Comparison of ENCODE assay signal across 23 cellular contexts in the genomic region with DNA sequence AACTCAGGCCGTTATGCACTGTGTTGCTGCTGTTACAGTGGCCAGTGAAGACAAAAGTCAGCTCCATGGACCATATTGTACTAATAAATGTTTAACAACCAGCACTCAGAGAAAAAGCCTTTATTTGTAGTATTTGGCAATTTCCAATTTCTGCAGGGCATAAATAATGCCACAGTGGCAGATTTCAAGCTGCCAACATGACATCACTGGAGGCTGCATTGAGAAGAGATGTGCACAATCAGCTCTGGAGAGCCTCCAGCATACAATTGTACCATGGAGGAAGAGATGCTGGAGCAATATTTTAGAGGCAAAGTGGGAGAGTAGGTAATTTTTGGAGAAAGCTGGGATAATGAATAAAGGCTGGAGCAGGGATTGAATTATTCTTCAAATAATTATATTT. TPM values are rescaled to one million over a fixed set of nuclear protein-coding genes. Genes with fewer than 3 reads are reported as not detected.
DNase-seq lines count a peak whose midpoint lies in the region; ATAC-seq and TF ChIP-seq lines count a peak whose summit lies in the region.
"Had no signal": no experiment of that assay in that cellular context is flagged by ENCODE, and none has a peak within 500 bp of the region (broad histone marks: within the 10 kb centered on the region; RNA-seq: fewer than 3 reads in every experiment).

No MANE protein-coding gene starts in this region.

- H3K27ac Mint-ChIP-seq in naive thymus-derived CD8-positive, alpha-beta T cell: no peak overlapping the region
- H3K27ac Mint-ChIP-seq: CD4-positive, alpha-beta memory T cell; HFFc6 had no signal

- no peak for TF ChIP-seq CTCF in SK-N-SH (IDR thresholded peaks at IDR 0.05)
- no peak for TF ChIP-seq CTCF in GM10266 (IDR thresholded peaks at IDR 0.05; ENCODE audit: control insufficient read depth, insufficient read depth, low read depth, missing control alignments)

- ATAC-seq in SK-N-SH treated with all-trans-retinoic acid at 6 μM for 48 hours: no peak
- ATAC-seq in naive thymus-derived CD8-positive, alpha-beta T cell: no peak
- ATAC-seq: GM12878, Right ventricle myocardium inferior had no signal

- H3K27me3 Mint-ChIP-seq in naive thymus-derived CD8-positive, alpha-beta T cell: peaks cover 31 to 46% (median 34%) of the 10 kb centered on the region in 5 donors

- peaks cover 28 to 47% of the 10 kb centered on the region in 2 experiments; a peak in 3 of 4 replicates for H3K4me1 ChIP-seq in SK-N-SH (ENCODE audit: control insufficient read depth in 1 of 2, insufficient read depth in 2 of 2, low read depth in 1 of 2, low read length in 1 of 2)
- H3K4me1 ChIP-seq in mesendoderm (ENCODE audit: control insufficient read depth, low read depth, low read length): peaks cover 6% of the 10 kb centered on the region
- H3K4me1 ChIP-seq: HAP-1, SJCRH30 had no signal

- H4K5ac ChIP-seq in mesendoderm (ENCODE audit: low read length): no peak overlapping the region

- no peak for TF ChIP-seq RAD21 in SK-N-SH (IDR thresholded peaks at IDR 0.05; ENCODE audit: low read length)

- DNase-seq in SK-N-SH (no peak), NCI-H69 (lab: John Stamatoyannopoulos, UW) (peak; percentile 5), mesendoderm (no peak), superior temporal gyrus (ENCODE audit: extremely low spot score) (peak; percentile 67), epidermal melanocyte (ENCODE audit: insufficient read length, low spot score) (no peak), GM10266 (ENCODE audit: extremely low spot score) (no peak)
- no peak for DNase-seq in naive thymus-derived CD8-positive, alpha-beta T cell
- DNase-seq: CD4-positive, alpha-beta memory T cell; COR-L47; GOT3; HFFc6; KG1; MM.1S; NCI-H2029; NCI-H446 treated with DMSO at 0.1 percent for 48 hours; NCI-H526; PC-9; SJCRH30 had no signal

- peaks cover 3 to 19% (median 9%) of the 10 kb centered on the region in 4 donors for H3K4me1 Mint-ChIP-seq in naive thymus-derived CD8-positive, alpha-beta T cell

- no peak overlapping the region for H2AK5ac ChIP-seq in mesendoderm (ENCODE audit: low read length)

- no peaks in the 10 kb centered on the region for H3K79me2 ChIP-seq in SK-N-SH (ENCODE audit: insufficient read depth)
- H3K79me2 ChIP-seq in mesendoderm (ENCODE audit: control insufficient read depth, insufficient read depth, low read length): no peaks in the 10 kb centered on the region

- H3K4ac ChIP-seq in mesendoderm (ENCODE audit: low read depth, low read length): no peak overlapping the region

- H3K4me3 Mint-ChIP-seq in naive thymus-derived CD8-positive, alpha-beta T cell: no peak overlapping the region
- H3K4me3 Mint-ChIP-seq: CD4-positive, alpha-beta memory T cell; HFFc6 had no signal

- no peak overlapping the region for H3K23ac ChIP-seq in mesendoderm (ENCODE audit: low read length)

- H2BK15ac ChIP-seq in mesendoderm (replicated peaks; ENCODE audit: low read depth): peak overlapping the region; percentile 27

- H3K27me3 ChIP-seq in SK-N-SH (ENCODE audit: insufficient read depth): no peaks in the 10 kb centered on the region
- H3K27me3 ChIP-seq in mesendoderm (ENCODE audit: insufficient read depth, low read length, poor library complexity): no peaks in the 10 kb centered on the region
- H3K27me3 ChIP-seq: SJCRH30 had no signal

- H3K9me2 ChIP-seq in SK-N-SH: no peaks in the 10 kb centered on the region

- no peaks in the 10 kb centered on the region for H4K20me1 ChIP-seq in SK-N-SH (ENCODE audit: insufficient read depth)

- H3K9me3 ChIP-seq in SK-N-SH: no peaks in the 10 kb centered on the region
- H3K9me3 ChIP-seq: HAP-1, SJCRH30 had no signal

- H3K56ac ChIP-seq in mesendoderm (ENCODE audit: low read length): no peak overlapping the region

- H3K4me2 ChIP-seq in SK-N-SH (no peak overlapping the region), mesendoderm (ENCODE audit: low read length) (no peak overlapping the region)
- H3K4me2 ChIP-seq: PC-9 had no signal

- H3K18ac ChIP-seq in mesendoderm (ENCODE audit: low read length): no peak overlapping the region

- no peaks in the 10 kb centered on the region for H3K9me3 Mint-ChIP-seq in naive thymus-derived CD8-positive, alpha-beta T cell
- H3K9me3 Mint-ChIP-seq: HFFc6 had no signal

- H3K36me3 Mint-ChIP-seq in naive thymus-derived CD8-positive, alpha-beta T cell: peaks cover 0 to 2% (median 0%) of the 10 kb centered on the region in 3 donors
- H3K36me3 Mint-ChIP-seq: CD4-positive, alpha-beta memory T cell had no signal

- WGBS in SK-N-SH (ENCODE audit: low lambda C conversion rate): 86% methylated on average over 1 of the region's 1 CpG
- no CpG with 5 or more reads among the region's 1 CpG for WGBS in mesendoderm (ENCODE audit: extremely low coverage, insufficient coverage, low lambda C conversion rate)

- POLR2A ChIA-PET in SK-N-SH (lab: Yijun Ruan, JAX): interaction anchor here (1.2 kb wide), 1 partner anchor 10 kb away, joined by 4 read pairs; the partner anchor contains the start of gene ALCAM
- POLR2A ChIA-PET in naive thymus-derived CD8-positive, alpha-beta T cell (lab: Charles Lee): no interaction called here

- no peak overlapping the region for H2BK120ac ChIP-seq in mesendoderm (ENCODE audit: low read depth, low read length)

- no peak overlapping the region for H4K8ac ChIP-seq in mesendoderm (ENCODE audit: low read depth, low read length)

- no peak; a peak in 1 of 4 replicates for TF ChIP-seq EP300 in SK-N-SH (IDR thresholded peaks at IDR 0.05; ENCODE audit: borderline replicate concordance in 1 of 2, low read depth in 1 of 2, low read length in 1 of 2)

- CTCF ChIA-PET in SK-N-SH (lab: Yijun Ruan, JAX): interaction anchor here (0.9 to 3.3 kb wide), 4 partner anchors 9 to 1573 kb away, joined by 3 to 20 read pairs (median 3); partner anchors contain the start of gene ALCAM

- no peaks in the 10 kb centered on the region for H3K36me3 ChIP-seq in SK-N-SH (replicated peaks in 1 of 2; ENCODE audit: control insufficient read depth in 1 of 2, insufficient read depth in 2 of 2, low read length in 1 of 2)
- H3K36me3 ChIP-seq in mesendoderm (ENCODE audit: control insufficient read depth, insufficient read depth, low read length): no peaks in the 10 kb centered on the region
- H3K36me3 ChIP-seq: HAP-1, SJCRH30 had no signal

- no peak overlapping the region for H2AFZ ChIP-seq in SK-N-SH (ENCODE audit: low read depth)
- H2AFZ ChIP-seq: PC-9 had no signal

- H2BK5ac ChIP-seq in mesendoderm (ENCODE audit: low read length): no peak overlapping the region

- H3K27ac ChIP-seq in SK-N-SH (ENCODE audit: low read depth in 2 of 2, low read length in 1 of 2): peak overlapping the region; percentile 68 to 99; a peak in 2 of 4 replicates
- H3K27ac ChIP-seq in mesendoderm (ENCODE audit: low read depth, low read length): no peak overlapping the region
- H3K27ac ChIP-seq: 22Rv1, PC-9, SJCRH30 had no signal

- H3K79me1 ChIP-seq in mesendoderm (ENCODE audit: low read length): no peaks in the 10 kb centered on the region

- H3K4me3 ChIP-seq in SK-N-SH (ENCODE audit: low read depth in 2 of 2, low read length in 1 of 2): no peak overlapping the region
- no peak overlapping the region for H3K4me3 ChIP-seq in mesendoderm (ENCODE audit: low read length)
- H3K4me3 ChIP-seq: GM12878, HAP-1, PC-9, SJCRH30 had no signal

- H3F3A ChIP-seq in SK-N-SH (replicated peaks; ENCODE audit: insufficient read depth): peaks cover 34% of the 10 kb centered on the region

- H3K9ac ChIP-seq in SK-N-SH: no peak overlapping the region
- H3K9ac ChIP-seq in mesendoderm (ENCODE audit: low read length): no peak overlapping the region

TF ChIP-seq in SK-N-SH, 30 proteins besides CTCF, POLR2A, EP300 and RAD21 (continues in another document):
- TF ChIP-seq NRF1 (IDR thresholded peaks at IDR 0.05; ENCODE audit: low read depth, low read length): no peak
- TF ChIP-seq, protein P1, sequence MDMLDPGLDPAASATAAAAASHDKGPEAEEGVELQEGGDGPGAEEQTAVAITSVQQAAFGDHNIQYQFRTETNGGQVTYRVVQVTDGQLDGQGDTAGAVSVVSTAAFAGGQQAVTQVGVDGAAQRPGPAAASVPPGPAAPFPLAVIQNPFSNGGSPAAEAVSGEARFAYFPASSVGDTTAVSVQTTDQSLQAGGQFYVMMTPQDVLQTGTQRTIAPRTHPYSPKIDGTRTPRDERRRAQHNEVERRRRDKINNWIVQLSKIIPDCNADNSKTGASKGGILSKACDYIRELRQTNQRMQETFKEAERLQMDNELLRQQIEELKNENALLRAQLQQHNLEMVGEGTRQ (IDR thresholded peaks at IDR 0.05; ENCODE audit: borderline replicate concordance, low read depth, low read length): no peak
- no peak for TF ChIP-seq MEF2A (IDR thresholded peaks at IDR 0.05; ENCODE audit: borderline replicate concordance, low read depth)

TF ChIP-seq in SK-N-SH treated with all-trans-retinoic acid at 6 μM for 48 hours, 23 proteins besides CTCF, POLR2A, EP300 and RAD21:
- TF ChIP-seq TSHZ2 (CRISPR knock-in tag; IDR thresholded peaks at IDR 0.05): no peak

RNA-seq across cellular contexts. Expression of gene ALCAM, which starts 9.7 kb away (rescaled TPM):
- 58.3 and 87.2 TPM in 2 replicates for polyA plus RNA-seq in SK-N-SH (2012; rRNA removed)
- 80.1 and 85.7 TPM in 2 replicates for polyA plus RNA-seq in SK-N-SH (2012; cell fraction: cytosol; rRNA removed)
- polyA plus RNA-seq in SK-N-SH (2012; cell fraction: nucleus; rRNA removed): 46.5 and 91.5 TPM in 2 replicates
- 9.0 TPM for polyA plus RNA-seq in mesendoderm (2013, experiment 1 of 2)
- polyA plus RNA-seq in mesendoderm (2013, experiment 2 of 2): 9.3 TPM
- total RNA-seq in naive thymus-derived CD8-positive, alpha-beta T cell: 1 to 10 TPM; 2.7 to 3.1 TPM
- polyA plus RNA-seq in naive thymus-derived CD8-positive, alpha-beta T cell: 1 to 10 TPM in 2 of 3 donors, under 1 TPM in 1; 0.41 to 1.8 (median 1.5) TPM

Comparison
In these comparisons a context has a peak if more than half of its experiments do, and no peak if none do; other contexts are left out.
1. DNase-seq: peak in NCI-H69 (single experiment) and superior temporal gyrus (single experiment); none in SK-N-SH (single experiment), mesendoderm (single experiment), epidermal melanocyte (single experiment), naive thymus-derived CD8-positive, alpha-beta T cell (0 of 10) and GM10266 (single experiment).
2. RNA of gene ALCAM, which starts 9.7 kb away (polyA plus RNA-seq): 46.5 to 91.5 TPM in SK-N-SH; 0.41 to 1.8 TPM in naive thymus-derived CD8-positive, alpha-beta T cell; every median in the first group is over 10 times any median in the second.